18 cellular contexts compared by ENCODE assay signal in the genomic region with DNA sequence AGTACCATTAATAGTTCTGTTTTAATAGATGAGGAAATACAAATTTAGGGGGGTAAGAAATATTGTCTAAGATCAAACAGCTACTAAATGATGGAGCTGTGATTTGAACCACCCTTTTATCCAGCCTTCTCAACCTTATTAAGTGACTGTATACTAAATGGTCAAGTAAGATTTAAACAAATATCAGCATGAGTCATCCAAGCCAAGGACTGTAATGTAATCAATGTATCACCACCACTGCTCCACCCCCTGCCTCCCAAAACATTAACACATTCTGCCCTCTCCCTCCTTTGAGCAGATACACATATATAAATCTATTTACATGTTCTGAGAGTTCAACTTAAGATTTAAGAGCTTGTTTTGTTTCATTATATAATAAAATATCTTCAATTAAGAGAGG. TPM values are rescaled to one million over a fixed set of nuclear protein-coding genes. Genes with fewer than 3 reads are reported as not detected.
DNase-seq lines count a peak whose midpoint lies in the region; TF ChIP-seq lines count a peak whose summit lies in the region.
"Had no signal": no experiment of that assay in that cellular context is flagged by ENCODE, and none has a peak within 500 bp of the region (broad histone marks: within the 10 kb centered on the region; RNA-seq: fewer than 3 reads in every experiment).

No MANE protein-coding gene starts in this region.

- no peaks in the 10 kb centered on the region for H3K79me2 ChIP-seq in trophoblast cell (ENCODE audit: control insufficient read depth, insufficient read depth, low read length, poor library complexity)
- no peaks in the 10 kb centered on the region for H3K79me2 ChIP-seq in MM.1S (ENCODE audit: low read length)

- H3K4me1 ChIP-seq in trophoblast cell (ENCODE audit: control insufficient read depth in 1 of 2, insufficient read depth in 2 of 2, low read length in 2 of 2) (no peaks in the 10 kb centered on the region), MM.1S (ENCODE audit: low read length) (no peaks in the 10 kb centered on the region), HAP-1 (peaks cover 13% of the 10 kb centered on the region; the same call in 1 of the 2 replicates)

- H3K36me3 ChIP-seq in brain microvascular endothelial cell (replicated peaks) (no peaks in the 10 kb centered on the region), trophoblast cell (ENCODE audit: control insufficient read depth in 1 of 2, insufficient read depth in 2 of 2, low read length in 2 of 2) (peaks cover 0 to 2% of the 10 kb centered on the region in 2 experiments), MM.1S (replicated peaks; ENCODE audit: insufficient read depth, low read length) (no peaks in the 10 kb centered on the region; the same call in 1 of the 2 replicates), HAP-1 (replicated peaks) (peaks cover 24% of the 10 kb centered on the region)

- H3K27me3 ChIP-seq in brain microvascular endothelial cell (replicated peaks) (no peaks in the 10 kb centered on the region), trophoblast cell (ENCODE audit: insufficient read depth, low read length) (no peaks in the 10 kb centered on the region), MM.1S (replicated peaks; ENCODE audit: insufficient read depth, low read length) (no peaks in the 10 kb centered on the region), HAP-1 (ENCODE audit: low read depth) (no peaks in the 10 kb centered on the region)
- H3K27me3 ChIP-seq: dorsolateral prefrontal cortex had no signal

- no peaks in the 10 kb centered on the region for H3F3A ChIP-seq in MM.1S (ENCODE audit: insufficient read depth, low read length)

- no peak overlapping the region for H3K14ac ChIP-seq in trophoblast cell (ENCODE audit: low read length)

- in situ Hi-C loops in brain microvascular endothelial cell (cut with HindIII; ENCODE audit: low pct_ligation_motif_present, low sequenced_read_pairs) (no loop called here), HAP-1 (cut with MboI; ENCODE audit: low sequenced_read_pairs) (loop anchor here (25.0 kb wide), 1 partner anchor 341 kb away; no protein-coding TSS in a partner anchor)

- H2AFZ ChIP-seq in trophoblast cell (ENCODE audit: insufficient read depth, low read length, poor library complexity), result no peak overlapping the region
- no peak overlapping the region for H2AFZ ChIP-seq in MM.1S (ENCODE audit: low read length)

- no peak overlapping the region for H2BK120ac ChIP-seq in trophoblast cell (ENCODE audit: insufficient read depth, low read length, poor library complexity)

- no peaks in the 10 kb centered on the region for H4K20me1 ChIP-seq in MM.1S (ENCODE audit: insufficient read depth, low read length)

- no peak overlapping the region for H2BK12ac ChIP-seq in trophoblast cell (ENCODE audit: low read length)

- H3K79me1 ChIP-seq in trophoblast cell (ENCODE audit: low read length), result no peaks in the 10 kb centered on the region

- no peak overlapping the region for H2BK5ac ChIP-seq in trophoblast cell (ENCODE audit: low read depth, low read length, poor library complexity)

- H3K18ac ChIP-seq in trophoblast cell (ENCODE audit: low read length), result no peak overlapping the region

- TF ChIP-seq CTCF in brain microvascular endothelial cell (IDR thresholded peaks at IDR 0.05; ENCODE audit: low read depth, low read length, missing control alignments) (no peak), MM.1S (IDR thresholded peaks at IDR 0.05; ENCODE audit: low read length) (no peak)

- no peaks in the 10 kb centered on the region for H3K9me2 ChIP-seq in MM.1S (replicated peaks; ENCODE audit: insufficient read depth, low read length)

- no peak overlapping the region for H4K12ac ChIP-seq in trophoblast cell (ENCODE audit: low read depth, low read length)

- H3K4me2 ChIP-seq in trophoblast cell (ENCODE audit: low read length) (no peak overlapping the region), MM.1S (ENCODE audit: low read depth, low read length) (no peak overlapping the region)

- H3K9me3 ChIP-seq in trophoblast cell (ENCODE audit: insufficient read depth, low read depth, low read length), result no peaks in the 10 kb centered on the region
- no peaks in the 10 kb centered on the region for H3K9me3 ChIP-seq in MM.1S (replicated peaks; ENCODE audit: insufficient read depth, low read length)
- H3K9me3 ChIP-seq in HAP-1, result no peaks in the 10 kb centered on the region

- H3K4ac ChIP-seq in trophoblast cell (ENCODE audit: low read depth, low read length), result no peak overlapping the region

- DNase-seq in EL, result peak; percentile 56
- DNase-seq in NCI-H460 (ENCODE audit: extremely low read depth, low read depth), result peak; percentile 7
- peak; percentile 11 for DNase-seq in brain microvascular endothelial cell
- peak; percentile 25 for DNase-seq in kidney tubule cell (ENCODE audit: low spot score)
- no peak for DNase-seq in OCI-M2 (lab: John Stamatoyannopoulos, UW; ENCODE audit: unreplicated experiment)
- no peak for DNase-seq in trophoblast cell
- DNase-seq in MM.1S, result no peak
- DNase-seq in HAP-1 (ENCODE audit: low spot score in 2 of 2), result no peak
- DNase-seq: activated naive CD4-positive, alpha-beta T cell treated with anti-CD3 and anti-CD28 coated beads, Interleukin-2, amount 50 U/mL, for 16 hours; activated T-cell treated with anti-CD3 and anti-CD28 coated beads, Interleukin-2, amount 50 U/mL, for 48 hours; CD4-positive, CD25-positive, alpha-beta regulatory T cell; dorsolateral prefrontal cortex; glutamatergic neuron; Kasumi-1; NCI-H1417; OCI-M1; stimulated activated CD4-positive, alpha-beta T cell treated with anti-CD3 and anti-CD28 coated beads, Interleukin-12 subunit alpha, Interleukin-12 subunit beta, amount 100 ng/mL, for 4 hours; substantia nigra had no signal

- no peak overlapping the region for H2AK5ac ChIP-seq in trophoblast cell (ENCODE audit: low read length)

- H3K23ac ChIP-seq in trophoblast cell (ENCODE audit: low read length), result no peak overlapping the region

- H3K4me3 ChIP-seq in brain microvascular endothelial cell (ENCODE audit: low read depth, low read length) (no peak overlapping the region), trophoblast cell (ENCODE audit: low read depth, low read length) (no peak overlapping the region), MM.1S (ENCODE audit: low read length) (no peak overlapping the region), HAP-1 (no peak overlapping the region)
- H3K4me3 ChIP-seq: dorsolateral prefrontal cortex had no signal

- no peak overlapping the region for H4K91ac ChIP-seq in trophoblast cell (ENCODE audit: low read depth, low read length)

- no peak overlapping the region for H4K8ac ChIP-seq in trophoblast cell (ENCODE audit: low read depth, low read length)

- H3K27ac ChIP-seq in brain microvascular endothelial cell (no peak overlapping the region), trophoblast cell (ENCODE audit: low read depth, low read length) (no peak overlapping the region), MM.1S (ENCODE audit: low read length) (no peak overlapping the region)
- H3K27ac ChIP-seq: dorsolateral prefrontal cortex had no signal

- no peak overlapping the region for H3K9ac ChIP-seq in trophoblast cell (ENCODE audit: low read length)
- H3K9ac ChIP-seq in MM.1S (ENCODE audit: low read length), result no peak overlapping the region

RNA-seq across cellular contexts. Expression of gene LRRC40, which starts 58.9 kb away (rescaled TPM):
- 31.2 and 32.5 TPM in 2 replicates for total RNA-seq in NCI-H460 (2014; rRNA removed; shearing (Covaris generic))
- 20.5 and 28.1 TPM in 2 replicates for polyA plus RNA-seq in NCI-H460 (2014; cell fraction: nucleus; rRNA removed)
- 19.5 and 19.8 TPM in 2 replicates for polyA plus RNA-seq in trophoblast cell (2013)

Comparison
In these comparisons a context has a peak if more than half of its experiments do, and no peak if none do; other contexts are left out.
1. DNase-seq: peak in EL (single experiment), NCI-H460 (single experiment), brain microvascular endothelial cell (single experiment) and kidney tubule cell (single experiment); none in OCI-M2 (single experiment), trophoblast cell (0 of 2), MM.1S (single experiment) and HAP-1 (0 of 2).